In the genomic region with DNA sequence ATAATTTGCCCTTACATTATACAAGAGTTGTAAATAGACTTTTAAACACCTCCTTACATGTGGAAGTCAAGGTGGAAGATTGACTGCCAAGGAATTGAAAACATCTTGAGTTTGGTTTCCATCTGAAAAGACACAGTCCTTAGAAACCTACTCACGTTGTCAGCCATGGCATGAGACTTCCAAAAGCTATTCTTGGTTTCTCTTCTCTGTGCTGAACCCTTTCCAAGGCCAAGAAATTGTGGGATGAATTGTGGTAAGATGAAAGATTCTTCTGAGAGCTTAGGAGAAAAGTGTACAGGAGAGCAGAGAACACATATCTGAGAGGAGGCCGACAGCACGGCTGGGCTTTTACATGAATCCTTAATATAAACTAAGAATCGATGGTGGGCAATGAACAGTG, we compare ENCODE assay signal across 28 cellular contexts.
"Had no signal": no experiment of that assay in that cellular context is flagged by ENCODE, and none has a peak within 500 bp of the region (broad histone marks: within the 10 kb centered on the region; RNA-seq: fewer than 3 reads in every experiment).

No MANE protein-coding gene starts in this region.

- H3K36me3 ChIP-seq: breast epithelium, esophagus squamous epithelium, pancreas, right atrium auricular region, stomach, suprapubic skin, tibial nerve had no signal

- H3K27ac Mint-ChIP-seq: activated CD4-positive, alpha-beta T cell treated with anti-CD3 and anti-CD28 coated beads for 36 hours; activated naive CD4-positive, alpha-beta T cell treated with anti-CD3 and anti-CD28 coated beads for 36 hours; activated naive CD8-positive, alpha-beta T cell treated with anti-CD3 and anti-CD28 coated beads, Interleukin-2, amount 10 ng/mL, durations not matched to agents 7 days and 5 days; activated T-helper 1 cell treated with anti-CD3 and anti-CD28 coated beads, Interleukin-12 subunit alpha, Interleukin-12 subunit beta, Interleukin-2, Interleukin-4 antibody, amounts not matched to agents 30 ng/mL and 10 ng/mL and 1 ng/mL, durations not matched to agents 14 hours and 24 hours and 36 hours; naive thymus-derived CD4-positive, alpha-beta T cell; stimulated activated naive B cell treated with anti-CD40 and anti-IgM and Interleukin-4, amounts not matched to agents 10 μg/mL and 1 μg/mL and 100 μg/mL, for 72 hours; T-helper 2 cell treated with Interferon-gamma antibody and Interleukin-4, amounts not matched to agents 5 μg/mL and 100 μg/mL, for 36 hours had no signal

- H3K27me3 Mint-ChIP-seq: activated CD4-positive, alpha-beta T cell treated with anti-CD3 and anti-CD28 coated beads for 36 hours had no signal

- DNase-seq: activated CD4-positive, alpha-beta T cell treated with anti-CD3 and anti-CD28 coated beads, Interleukin-2, amount 50 U/mL, for 4 hours; activated CD4-positive, CD25-positive, alpha-beta regulatory T cell; activated CD8-positive, alpha-beta memory T cell treated with anti-CD3 and anti-CD28 coated beads for 24 hours; activated effector memory CD4-positive, alpha-beta T cell treated with anti-CD3 and anti-CD28 coated beads, Interleukin-2, amount 50 U/mL, for 16 hours; activated naive CD8-positive, alpha-beta T cell treated with anti-CD3 and anti-CD28 coated beads, Interleukin-2, amount 10 ng/mL, durations not matched to agents 7 days and 5 days; central memory CD4-positive, alpha-beta T cell; esophagus squamous epithelium; glutamatergic neuron; left cardiac atrium; left ventricle myocardium superior; naive thymus-derived CD4-positive, alpha-beta T cell; nucleus accumbens; pancreas; stimulated activated CD4-positive, alpha-beta T cell treated with anti-CD3 and anti-CD28 coated beads, Interleukin-15, amount 100 ng/mL, for 24 hours; stimulated activated CD4-positive, alpha-beta T cell treated with anti-CD3 and anti-CD28 coated beads, Interleukin-2, amount 100 ng/mL, for 24 hours; stimulated activated naive B cell treated with anti-CD40 and anti-IgM and Interleukin-4, amounts not matched to agents 10 μg/mL and 1 μg/mL and 100 μg/mL, for 72 hours; stomach; T-helper 1 cell had no signal

- H3K9me3 ChIP-seq: breast epithelium, esophagus squamous epithelium, pancreas, right atrium auricular region, stomach, suprapubic skin, tibial nerve had no signal

- H3K36me3 Mint-ChIP-seq: activated naive CD8-positive, alpha-beta T cell treated with anti-CD3 and anti-CD28 coated beads, Interleukin-2, amount 10 ng/mL, durations not matched to agents 7 days and 5 days; naive thymus-derived CD4-positive, alpha-beta T cell; stimulated activated naive B cell treated with anti-CD40 and anti-IgM and Interleukin-4, amounts not matched to agents 10 μg/mL and 1 μg/mL and 100 μg/mL, for 72 hours had no signal

- H3K4me3 ChIP-seq: breast epithelium, esophagus squamous epithelium, pancreas, right atrium auricular region, smooth muscle cell, stomach, suprapubic skin, tibial nerve had no signal

- H3K4me3 Mint-ChIP-seq: activated CD4-positive, alpha-beta T cell treated with anti-CD3 and anti-CD28 coated beads for 36 hours; activated naive CD4-positive, alpha-beta T cell treated with anti-CD3 and anti-CD28 coated beads for 36 hours; activated naive CD8-positive, alpha-beta T cell treated with anti-CD3 and anti-CD28 coated beads, Interleukin-2, amount 10 ng/mL, durations not matched to agents 7 days and 5 days; activated T-helper 1 cell treated with anti-CD3 and anti-CD28 coated beads, Interleukin-12 subunit alpha, Interleukin-12 subunit beta, Interleukin-2, Interleukin-4 antibody, amounts not matched to agents 30 ng/mL and 10 ng/mL and 1 ng/mL, durations not matched to agents 14 hours and 24 hours and 36 hours; naive thymus-derived CD4-positive, alpha-beta T cell; stimulated activated naive B cell treated with anti-CD40 and anti-IgM and Interleukin-4, amounts not matched to agents 10 μg/mL and 1 μg/mL and 100 μg/mL, for 72 hours; T-helper 2 cell treated with Interferon-gamma antibody and Interleukin-4, amounts not matched to agents 5 μg/mL and 100 μg/mL, for 36 hours had no signal

- H3K9me3 Mint-ChIP-seq: activated naive CD4-positive, alpha-beta T cell treated with anti-CD3 and anti-CD28 coated beads for 36 hours; activated T-helper 1 cell treated with anti-CD3 and anti-CD28 coated beads, Interleukin-12 subunit alpha, Interleukin-12 subunit beta, Interleukin-2, Interleukin-4 antibody, amounts not matched to agents 30 ng/mL and 10 ng/mL and 1 ng/mL, durations not matched to agents 14 hours and 24 hours and 36 hours; stimulated activated naive B cell treated with anti-CD40 and anti-IgM and Interleukin-4, amounts not matched to agents 10 μg/mL and 1 μg/mL and 100 μg/mL, for 72 hours; T-helper 2 cell treated with Interferon-gamma antibody and Interleukin-4, amounts not matched to agents 5 μg/mL and 100 μg/mL, for 36 hours had no signal

- H3K27ac ChIP-seq: breast epithelium, epithelial cell of prostate, esophagus squamous epithelium, pancreas, right atrium auricular region, stomach, suprapubic skin, tibial nerve had no signal

- H3K4me2 ChIP-seq: smooth muscle cell had no signal

- H3K27me3 ChIP-seq: breast epithelium, pancreas, right atrium auricular region, stomach, suprapubic skin, tibial nerve had no signal

- H3K4me1 Mint-ChIP-seq: activated CD4-positive, alpha-beta T cell treated with anti-CD3 and anti-CD28 coated beads for 36 hours; stimulated activated naive B cell treated with anti-CD40 and anti-IgM and Interleukin-4, amounts not matched to agents 10 μg/mL and 1 μg/mL and 100 μg/mL, for 72 hours had no signal

- ATAC-seq: activated CD4-positive, alpha-beta T cell treated with anti-CD3 and anti-CD28 coated beads for 36 hours; left cardiac atrium; left ventricle myocardium superior; naive thymus-derived CD4-positive, alpha-beta T cell; pancreas; stimulated activated naive B cell treated with anti-CD40 and anti-IgM and Interleukin-4, amounts not matched to agents 10 μg/mL and 1 μg/mL and 100 μg/mL, for 72 hours had no signal

- H3K4me1 ChIP-seq: breast epithelium, pancreas, stomach, suprapubic skin had no signal
